8 cellular contexts compared by ENCODE assay signal in the genomic region with DNA sequence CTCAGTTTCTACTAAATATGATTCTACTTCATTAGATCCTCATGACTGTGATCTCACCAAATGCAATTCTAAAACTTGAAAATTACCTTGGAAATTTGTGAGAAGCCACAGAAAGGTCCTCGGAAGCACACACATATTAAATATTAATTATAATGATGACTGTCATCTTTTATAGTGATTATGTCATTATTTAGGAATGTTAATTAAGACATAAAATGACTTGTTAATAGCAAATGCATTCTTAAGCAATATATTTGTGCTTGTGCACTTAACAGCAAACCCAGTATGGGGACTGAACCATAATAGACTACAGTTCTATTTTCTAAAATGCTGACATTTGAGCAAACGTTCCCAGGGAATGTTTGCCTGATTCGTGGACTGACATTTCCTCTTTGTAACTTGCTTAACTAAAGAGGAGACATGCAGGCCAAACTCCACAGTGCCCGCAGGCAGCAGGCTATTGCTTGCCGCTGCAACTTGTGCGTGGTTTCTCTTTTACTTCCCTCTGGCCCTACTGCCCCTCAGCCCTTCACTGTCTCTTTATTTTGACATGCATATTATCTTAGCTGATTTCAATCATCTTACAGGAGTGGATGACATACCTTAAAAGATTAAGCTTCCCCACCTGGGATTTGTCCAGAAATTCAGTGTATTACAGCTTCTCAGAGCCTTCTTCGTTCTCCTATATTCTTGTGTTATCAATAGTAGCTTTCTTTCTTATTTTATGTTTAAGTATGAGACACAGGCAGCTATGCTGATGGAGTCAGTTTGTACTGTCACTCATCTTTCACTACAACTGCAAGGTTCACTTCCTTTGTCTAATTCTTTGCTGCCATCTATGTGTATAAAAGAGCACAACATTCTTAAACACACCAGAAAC.
DNase-seq lines count a peak whose midpoint lies in the region; ATAC-seq and TF ChIP-seq lines count a peak whose summit lies in the region.

No MANE protein-coding gene starts in this region.

- H3K9me3 Mint-ChIP-seq in naive B cell = no peaks in the 10 kb centered on the region

- no peaks in the 10 kb centered on the region for H3K27me3 Mint-ChIP-seq in naive B cell

- no peak for TF ChIP-seq EP300 in Ishikawa (IDR thresholded peaks at IDR 0.05; ENCODE audit: borderline replicate concordance)

- H3K4me1 Mint-ChIP-seq in naive B cell = no peaks in the 10 kb centered on the region

- H3K36me3 Mint-ChIP-seq in naive B cell = no peaks in the 10 kb centered on the region

- no peak overlapping the region for H3K4me3 Mint-ChIP-seq in naive B cell

- peak; percentile 84 for TF ChIP-seq RAD21 in Ishikawa (IDR thresholded peaks at IDR 0.05; ENCODE audit: low read depth)

- peak; percentile 64 for DNase-seq in ELR (ENCODE audit: low read depth)
- peak; percentile 65 to 67 for DNase-seq in SHP77 (lab: John Stamatoyannopoulos, UW)
- DNase-seq in epidermal melanocyte (ENCODE audit: insufficient read length, low spot score) = peak; percentile 29
- DNase-seq in naive B cell = peak; percentile 13
- no peak for DNase-seq in activated gamma-delta T cell (lab: John Stamatoyannopoulos, UW)

- ATAC-seq in naive B cell (ENCODE audit: low read depth in 2 of 2) (peak in 1 of 2 donors; percentile 41), GM19328 (IDR thresholded peaks at IDR 0.05; ENCODE audit: unreplicated experiment) (no peak), GM19452 (IDR thresholded peaks at IDR 0.05; ENCODE audit: unreplicated experiment) (no peak)

- H3K27ac Mint-ChIP-seq in naive B cell = no peak overlapping the region

TF ChIP-seq in Ishikawa, 13 proteins besides CTCF, POLR2A, EP300 and RAD21:
- TF ChIP-seq TEAD4 (IDR thresholded peaks at IDR 0.05) = no peak
- TF ChIP-seq, protein P1, sequence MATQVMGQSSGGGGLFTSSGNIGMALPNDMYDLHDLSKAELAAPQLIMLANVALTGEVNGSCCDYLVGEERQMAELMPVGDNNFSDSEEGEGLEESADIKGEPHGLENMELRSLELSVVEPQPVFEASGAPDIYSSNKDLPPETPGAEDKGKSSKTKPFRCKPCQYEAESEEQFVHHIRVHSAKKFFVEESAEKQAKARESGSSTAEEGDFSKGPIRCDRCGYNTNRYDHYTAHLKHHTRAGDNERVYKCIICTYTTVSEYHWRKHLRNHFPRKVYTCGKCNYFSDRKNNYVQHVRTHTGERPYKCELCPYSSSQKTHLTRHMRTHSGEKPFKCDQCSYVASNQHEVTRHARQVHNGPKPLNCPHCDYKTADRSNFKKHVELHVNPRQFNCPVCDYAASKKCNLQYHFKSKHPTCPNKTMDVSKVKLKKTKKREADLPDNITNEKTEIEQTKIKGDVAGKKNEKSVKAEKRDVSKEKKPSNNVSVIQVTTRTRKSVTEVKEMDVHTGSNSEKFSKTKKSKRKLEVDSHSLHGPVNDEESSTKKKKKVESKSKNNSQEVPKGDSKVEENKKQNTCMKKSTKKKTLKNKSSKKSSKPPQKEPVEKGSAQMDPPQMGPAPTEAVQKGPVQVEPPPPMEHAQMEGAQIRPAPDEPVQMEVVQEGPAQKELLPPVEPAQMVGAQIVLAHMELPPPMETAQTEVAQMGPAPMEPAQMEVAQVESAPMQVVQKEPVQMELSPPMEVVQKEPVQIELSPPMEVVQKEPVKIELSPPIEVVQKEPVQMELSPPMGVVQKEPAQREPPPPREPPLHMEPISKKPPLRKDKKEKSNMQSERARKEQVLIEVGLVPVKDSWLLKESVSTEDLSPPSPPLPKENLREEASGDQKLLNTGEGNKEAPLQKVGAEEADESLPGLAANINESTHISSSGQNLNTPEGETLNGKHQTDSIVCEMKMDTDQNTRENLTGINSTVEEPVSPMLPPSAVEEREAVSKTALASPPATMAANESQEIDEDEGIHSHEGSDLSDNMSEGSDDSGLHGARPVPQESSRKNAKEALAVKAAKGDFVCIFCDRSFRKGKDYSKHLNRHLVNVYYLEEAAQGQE (IDR thresholded peaks at IDR 0.05; ENCODE audit: low read depth) = no peak
- TF ChIP-seq TAF1 (IDR thresholded peaks at IDR 0.05; ENCODE audit: low read depth) = no peak
- TF ChIP-seq NFIC (IDR thresholded peaks at IDR 0.05) = no peak
- no peak for TF ChIP-seq ZBTB7A (IDR thresholded peaks at IDR 0.05; ENCODE audit: low read depth)
- no peak for TF ChIP-seq CEBPB (IDR thresholded peaks at IDR 0.05)
- TF ChIP-seq, protein P2, sequence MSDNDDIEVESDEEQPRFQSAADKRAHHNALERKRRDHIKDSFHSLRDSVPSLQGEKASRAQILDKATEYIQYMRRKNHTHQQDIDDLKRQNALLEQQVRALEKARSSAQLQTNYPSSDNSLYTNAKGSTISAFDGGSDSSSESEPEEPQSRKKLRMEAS (IDR thresholded peaks at IDR 0.05) = no peak
- TF ChIP-seq EGR1 (IDR thresholded peaks at IDR 0.05) = no peak
- TF ChIP-seq YY1 (IDR thresholded peaks at IDR 0.05; ENCODE audit: low read depth) = no peak
- TF ChIP-seq FOXM1 (IDR thresholded peaks at IDR 0.05; ENCODE audit: borderline replicate concordance, low read depth) = no peak
- no peak for TF ChIP-seq CREB1 (IDR thresholded peaks at IDR 0.05; ENCODE audit: low read depth)
- TF ChIP-seq, protein P3, sequence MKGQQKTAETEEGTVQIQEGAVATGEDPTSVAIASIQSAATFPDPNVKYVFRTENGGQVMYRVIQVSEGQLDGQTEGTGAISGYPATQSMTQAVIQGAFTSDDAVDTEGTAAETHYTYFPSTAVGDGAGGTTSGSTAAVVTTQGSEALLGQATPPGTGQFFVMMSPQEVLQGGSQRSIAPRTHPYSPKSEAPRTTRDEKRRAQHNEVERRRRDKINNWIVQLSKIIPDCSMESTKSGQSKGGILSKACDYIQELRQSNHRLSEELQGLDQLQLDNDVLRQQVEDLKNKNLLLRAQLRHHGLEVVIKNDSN (IDR thresholded peaks at IDR 0.05) = no peak
- TF ChIP-seq TCF12 (IDR thresholded peaks at IDR 0.05; ENCODE audit: low read depth) = no peak
